Comparison of ENCODE assay signal across 26 cellular contexts in genomic region chr20:56750430-56750829, GRCh38.
DNase-seq lines count a peak whose midpoint lies in the region; ATAC-seq and TF ChIP-seq lines count a peak whose summit lies in the region.
"Had no signal": no experiment of that assay in that cellular context is flagged by ENCODE, and none has a peak within 500 bp of the region (broad histone marks: within the 10 kb centered on the region; RNA-seq: fewer than 3 reads in every experiment).

No MANE protein-coding gene starts in this region.

- H3K4me3 ChIP-seq in Caco-2 (ENCODE audit: low read depth, low read length) = no peak overlapping the region
- H3K4me3 ChIP-seq: gastroesophageal sphincter, lung, prostate gland, sigmoid colon, SJSA1 had no signal

- no peaks in the 10 kb centered on the region for H3K9me3 ChIP-seq in Caco-2
- H3K9me3 ChIP-seq: gastroesophageal sphincter, prostate gland, sigmoid colon, SJSA1 had no signal

- H3K4me1 Mint-ChIP-seq in Caco-2 (ENCODE audit: low read depth, unreplicated experiment) (peaks cover 7% of the 10 kb centered on the region), glutamatergic neuron (ENCODE audit: low read depth, unreplicated experiment) (peaks cover 11% of the 10 kb centered on the region), mesothelial cell of epicardium (peaks cover 28% of the 10 kb centered on the region)
- H3K4me1 Mint-ChIP-seq: activated naive CD8-positive, alpha-beta T cell treated with anti-CD3 and anti-CD28 coated beads for 36 hours; stimulated activated memory B cell treated with anti-CD40 and anti-IgM and Interleukin-4, amounts not matched to agents 10 μg/mL and 1 μg/mL and 100 μg/mL, for 72 hours had no signal

- H3K4me3 Mint-ChIP-seq in Caco-2 (ENCODE audit: unreplicated experiment) (no peak overlapping the region), glutamatergic neuron (ENCODE audit: unreplicated experiment) (no peak overlapping the region), mesothelial cell of epicardium (no peak overlapping the region)
- H3K4me3 Mint-ChIP-seq: activated naive CD8-positive, alpha-beta T cell treated with anti-CD3 and anti-CD28 coated beads for 36 hours; dendritic cell treated with granulocyte-macrophage colony-stimulating factor and Interleukin-4, amounts not matched to agents 40 ng/mL and 50 ng/mL, for 4 days; stimulated activated memory B cell treated with anti-CD40 and anti-IgM and Interleukin-4, amounts not matched to agents 10 μg/mL and 1 μg/mL and 100 μg/mL, for 72 hours had no signal

- H3K27ac Mint-ChIP-seq in Caco-2 (ENCODE audit: unreplicated experiment) (no peak overlapping the region), glutamatergic neuron (ENCODE audit: unreplicated experiment) (no peak overlapping the region), mesothelial cell of epicardium (peak overlapping the region; percentile 92)
- H3K27ac Mint-ChIP-seq: activated naive CD8-positive, alpha-beta T cell treated with anti-CD3 and anti-CD28 coated beads for 36 hours; dendritic cell treated with granulocyte-macrophage colony-stimulating factor and Interleukin-4, amounts not matched to agents 40 ng/mL and 50 ng/mL, for 4 days; stimulated activated memory B cell treated with anti-CD40 and anti-IgM and Interleukin-4, amounts not matched to agents 10 μg/mL and 1 μg/mL and 100 μg/mL, for 72 hours had no signal

- H3K36me3 Mint-ChIP-seq in Caco-2 (ENCODE audit: insufficient read depth, unreplicated experiment) (no peaks in the 10 kb centered on the region), glutamatergic neuron (ENCODE audit: unreplicated experiment) (no peaks in the 10 kb centered on the region), mesothelial cell of epicardium (no peaks in the 10 kb centered on the region)
- H3K36me3 Mint-ChIP-seq: activated naive CD8-positive, alpha-beta T cell treated with anti-CD3 and anti-CD28 coated beads for 36 hours; stimulated activated memory B cell treated with anti-CD40 and anti-IgM and Interleukin-4, amounts not matched to agents 10 μg/mL and 1 μg/mL and 100 μg/mL, for 72 hours had no signal

- no peak for TF ChIP-seq CTCF in Caco-2 (IDR thresholded peaks at IDR 0.05; ENCODE audit: insufficient read depth in 1 of 2, low read depth in 1 of 2, low read length in 1 of 2, severe bottlenecking in 1 of 2, unreplicated experiment in 1 of 2)
- no peak for TF ChIP-seq CTCF in glutamatergic neuron (IDR thresholded peaks at IDR 0.05; ENCODE audit: partially characterized antibody, unreplicated experiment)
- no peak for TF ChIP-seq CTCF in mesothelial cell of epicardium (IDR thresholded peaks at IDR 0.05; ENCODE audit: unreplicated experiment)

- CTCF ChIA-PET in Caco-2 (lab: Charles Lee) = interaction anchor here (0.6 kb wide), 1 partner anchor 134 kb away, joined by 4 read pairs; no protein-coding TSS in a partner anchor

- no peaks in the 10 kb centered on the region for H3K9me3 Mint-ChIP-seq in Caco-2 (ENCODE audit: unreplicated experiment)
- H3K9me3 Mint-ChIP-seq in glutamatergic neuron (ENCODE audit: unreplicated experiment) = peaks cover under 1% of the 10 kb centered on the region
- H3K9me3 Mint-ChIP-seq in mesothelial cell of epicardium = no peaks in the 10 kb centered on the region
- H3K9me3 Mint-ChIP-seq: activated naive CD8-positive, alpha-beta T cell treated with anti-CD3 and anti-CD28 coated beads for 36 hours; dendritic cell treated with granulocyte-macrophage colony-stimulating factor and Interleukin-4, amounts not matched to agents 40 ng/mL and 50 ng/mL, for 4 days; stimulated activated memory B cell treated with anti-CD40 and anti-IgM and Interleukin-4, amounts not matched to agents 10 μg/mL and 1 μg/mL and 100 μg/mL, for 72 hours had no signal

- peaks cover 2% of the 10 kb centered on the region for H3K27me3 Mint-ChIP-seq in Caco-2 (ENCODE audit: insufficient read depth, unreplicated experiment)
- no peaks in the 10 kb centered on the region for H3K27me3 Mint-ChIP-seq in glutamatergic neuron (ENCODE audit: unreplicated experiment)
- H3K27me3 Mint-ChIP-seq in mesothelial cell of epicardium (ENCODE audit: low read depth) = no peaks in the 10 kb centered on the region

- no peaks in the 10 kb centered on the region for H3K27me3 ChIP-seq in Caco-2 (replicated peaks; ENCODE audit: control insufficient read depth, insufficient read depth, low read length)

- DNase-seq in Caco-2 (peak; percentile 43 to 82), glutamatergic neuron (peak; percentile 43), mesothelial cell of epicardium (ENCODE audit: low spot score in 2 of 2, unreplicated experiment in 2 of 2) (no peak), GF-D8 (lab: John Stamatoyannopoulos, UW) (no peak), globus pallidus (ENCODE audit: low spot score) (no peak)
- DNase-seq: ACHN; activated CD8-positive, alpha-beta memory T cell treated with anti-CD3 and anti-CD28 coated beads for 24 hours; activated effector memory CD4-positive, alpha-beta T cell treated with anti-CD3 and anti-CD28 coated beads, Interleukin-2, amount 50 U/mL, for 16 hours; activated naive CD8-positive, alpha-beta T cell treated with anti-CD3 and anti-CD28 coated beads for 36 hours; COR-L47; hypothalamus; Kasumi-1; NCI-H510A treated with DMSO at 0.1 percent for 48 hours; sigmoid colon; stimulated activated CD4-positive, alpha-beta T cell treated with anti-CD3 and anti-CD28 coated beads, Interleukin-4, amount 100 ng/mL, for 24 hours; substantia nigra; T-helper 1 cell had no signal

- no peak for TF ChIP-seq RAD21 in Ishikawa (IDR thresholded peaks at IDR 0.05; ENCODE audit: low read depth)

- no TSS peak for BruUV-seq in Caco-2 (replicated peaks; lab: Mats Ljungman, UMichigan)

- no peaks in the 10 kb centered on the region for H3K36me3 ChIP-seq in Caco-2 (ENCODE audit: control insufficient read depth, insufficient read depth, low read length)
- H3K36me3 ChIP-seq: gastroesophageal sphincter, prostate gland, sigmoid colon, SJSA1 had no signal

- ATAC-seq in GM18907 (IDR thresholded peaks at IDR 0.05; ENCODE audit: unreplicated experiment) (no peak), GM21619 (IDR thresholded peaks at IDR 0.05; ENCODE audit: unreplicated experiment) (no peak)
- ATAC-seq: gastroesophageal sphincter; stimulated activated memory B cell treated with anti-CD40 and anti-IgM and Interleukin-4, amounts not matched to agents 10 μg/mL and 1 μg/mL and 100 μg/mL, for 72 hours had no signal

- peaks cover 11% of the 10 kb centered on the region; the same call in 1 of the 2 replicates for H3K4me1 ChIP-seq in Caco-2
- H3K4me1 ChIP-seq: gastroesophageal sphincter, prostate gland, sigmoid colon, SJSA1 had no signal

- no peak for TF ChIP-seq EP300 in Ishikawa (IDR thresholded peaks at IDR 0.05; ENCODE audit: borderline replicate concordance)

- intact Hi-C loops in Caco-2 (cut with micrococcal nuclease; ENCODE audit: unreplicated experiment) = loop anchor here (5.0 kb wide), 1 partner anchor 118 kb away; no protein-coding TSS in a partner anchor

- POLR2A ChIA-PET in Caco-2 (lab: Charles Lee) = interaction anchor here (0.5 kb wide), 1 partner anchor 16 kb away, joined by 7 read pairs; no protein-coding TSS in a partner anchor

TF ChIP-seq in Ishikawa, 13 proteins besides CTCF, POLR2A, EP300 and RAD21:
- TF ChIP-seq NFIC (IDR thresholded peaks at IDR 0.05) (no peak), REST (IDR thresholded peaks at IDR 0.05; ENCODE audit: low read depth) (no peak), TCF12 (IDR thresholded peaks at IDR 0.05; ENCODE audit: low read depth) (no peak), USF1 (IDR thresholded peaks at IDR 0.05) (no peak), TEAD4 (IDR thresholded peaks at IDR 0.05) (no peak), MAX (IDR thresholded peaks at IDR 0.05) (0 out of 2 replicates have a peak, but pooled peaks have one; percentile 17)
TF ChIP-seq in Ishikawa: peak in this region for 1.

Comparison
In these comparisons a context has a peak if more than half of its experiments do, and no peak if none do; other contexts are left out.
1. DNase-seq: peak in Caco-2 (2 of 2) and glutamatergic neuron (single experiment); none in mesothelial cell of epicardium (0 of 2), GF-D8 (single experiment) and globus pallidus (single experiment).